In the genomic region with DNA sequence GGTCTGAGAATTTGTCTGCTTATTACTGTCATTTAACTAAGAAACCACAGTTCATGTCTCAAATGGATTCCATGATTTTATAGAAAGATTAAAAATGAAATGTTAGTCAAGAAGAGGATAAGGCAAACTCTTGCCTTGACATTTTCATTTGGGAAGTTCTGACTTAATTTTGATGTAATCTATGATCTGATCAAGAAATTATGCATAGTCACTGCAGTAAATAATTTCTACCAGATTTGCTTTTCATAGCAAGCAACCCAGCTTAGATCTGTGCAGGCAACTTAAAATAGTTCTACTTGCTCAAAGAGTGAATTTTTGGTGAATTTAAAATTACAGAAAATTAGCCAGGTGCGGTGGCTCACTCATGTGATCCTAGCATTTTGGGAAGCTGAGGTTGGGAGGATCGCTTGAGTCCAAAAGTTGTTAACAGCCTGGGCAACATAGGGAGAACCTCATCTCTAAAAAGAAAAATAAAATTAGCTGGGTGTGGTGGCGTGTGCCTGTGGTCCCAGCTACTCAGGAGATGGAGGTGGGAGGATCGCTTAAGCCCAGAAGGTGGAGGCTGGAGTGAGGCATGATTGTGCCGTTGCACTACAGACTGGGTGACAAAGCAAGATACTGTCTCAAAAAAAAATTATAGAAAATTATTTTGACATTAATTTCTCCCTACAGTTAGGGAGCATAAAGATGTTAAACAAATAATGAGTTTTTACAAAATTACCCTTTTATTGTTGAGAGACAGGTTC, we compare ENCODE assay signal across 20 cellular contexts.
"Had no signal": no experiment of that assay in that cellular context is flagged by ENCODE, and none has a peak within 500 bp of the region (broad histone marks: within the 10 kb centered on the region; RNA-seq: fewer than 3 reads in every experiment).

No MANE protein-coding gene starts in this region.

- H3K4me1 ChIP-seq: suprapubic skin, tibial nerve had no signal

- H3K9me3 ChIP-seq: left ventricle myocardium inferior, ovary, right atrium auricular region, suprapubic skin, thoracic aorta, tibial nerve, vagina had no signal

- H3K27me3 ChIP-seq: ovary, right atrium auricular region, suprapubic skin, tibial nerve, vagina had no signal

- H3K27ac ChIP-seq: ovary, suprapubic skin, thoracic aorta, tibial nerve, vagina had no signal

- DNase-seq: hypothalamus; immature natural killer cell; islet precursor cell; left ventricle myocardium inferior; mesendoderm; naive B cell; natural killer cell; nephron progenitor cell; ovary; stimulated activated CD4-positive, alpha-beta T cell treated with anti-CD3 and anti-CD28 coated beads, Interleukin-4, amount 100 ng/mL, for 24 hours; stimulated activated naive CD4-positive, alpha-beta T cell had no signal

- H3K36me3 ChIP-seq: ovary, right atrium auricular region, thoracic aorta had no signal

- ATAC-seq: natural killer cell; sciatic nerve; stimulated activated effector memory CD8-positive, alpha-beta T cell treated with anti-CD3 and anti-CD28 coated beads, Interleukin-12 subunit alpha, Interleukin-12 subunit beta, amount 100 ng/mL, for 72 hours had no signal

- H3K4me3 ChIP-seq: left ventricle myocardium inferior, lung, ovary, right atrium auricular region, skin epidermis, suprapubic skin, thoracic aorta, tibial nerve, vagina had no signal
